In genomic region chr21:27429612-27430361, GRCh38 we compare ENCODE assay signal across 15 cellular contexts.
DNase-seq lines count a peak whose midpoint lies in the region; ATAC-seq, FAIRE-seq and TF ChIP-seq lines count a peak whose summit lies in the region.
"Had no signal": no experiment of that assay in that cellular context is flagged by ENCODE, and none has a peak within 500 bp of the region (broad histone marks: within the 10 kb centered on the region; RNA-seq: fewer than 3 reads in every experiment).

No MANE protein-coding gene starts in this region.

- H3K4me1 ChIP-seq in astrocyte (ENCODE audit: insufficient read depth, low read length) (no peaks in the 10 kb centered on the region), heart left ventricle (peaks cover 0 to 36% (median 13%) of the 10 kb centered on the region in 12 donors)
- no peaks in the 10 kb centered on the region for H3K4me1 ChIP-seq in naive thymus-derived CD4-positive, alpha-beta T cell (ENCODE audit: control insufficient read depth in 2 of 2, insufficient read depth in 2 of 2, low read length in 2 of 2)
- H3K4me1 ChIP-seq: left lung had no signal

- H3K9me3 ChIP-seq in astrocyte (ENCODE audit: insufficient read depth, low read depth, low read length): no peaks in the 10 kb centered on the region
- H3K9me3 ChIP-seq in heart left ventricle: peaks cover 0 to 7% (median 0%) of the 10 kb centered on the region in 12 donors
- no peaks in the 10 kb centered on the region for H3K9me3 ChIP-seq in naive thymus-derived CD4-positive, alpha-beta T cell (ENCODE audit: control insufficient read depth in 2 of 3, low read length in 3 of 3)

- H3K36me3 ChIP-seq in astrocyte (ENCODE audit: insufficient read depth, low read length): no peaks in the 10 kb centered on the region
- H3K36me3 ChIP-seq in heart left ventricle: no peaks in the 10 kb centered on the region
- H3K36me3 ChIP-seq in naive thymus-derived CD4-positive, alpha-beta T cell (ENCODE audit: control insufficient read depth in 2 of 3, insufficient read depth in 3 of 3, low read length in 3 of 3): no peaks in the 10 kb centered on the region
- H3K36me3 ChIP-seq: left lung had no signal

- no peaks in the 10 kb centered on the region for H3K36me3 Mint-ChIP-seq in astrocyte (ENCODE audit: low read depth, unreplicated experiment)
- no peaks in the 10 kb centered on the region for H3K36me3 Mint-ChIP-seq in naive thymus-derived CD4-positive, alpha-beta T cell
- H3K36me3 Mint-ChIP-seq: activated naive CD4-positive, alpha-beta T cell treated with anti-CD3 and anti-CD28 coated beads, Interleukin-2, amount 50 U/mL, for 24 hours had no signal

- no peaks in the 10 kb centered on the region for H3K27me3 ChIP-seq in astrocyte (ENCODE audit: insufficient read depth, low read length)
- no peaks in the 10 kb centered on the region for H3K27me3 ChIP-seq in heart left ventricle
- no peaks in the 10 kb centered on the region for H3K27me3 ChIP-seq in naive thymus-derived CD4-positive, alpha-beta T cell (ENCODE audit: control insufficient read depth in 2 of 2, insufficient read depth in 2 of 2, low read length in 2 of 2)
- H3K27me3 ChIP-seq: left lung had no signal

- H3K4me2 ChIP-seq in astrocyte (ENCODE audit: low read length): peak overlapping the region; percentile 20

- no peaks in the 10 kb centered on the region for H4K20me1 ChIP-seq in astrocyte (ENCODE audit: insufficient read depth, low read length)

- no peaks in the 10 kb centered on the region for H3K27me3 Mint-ChIP-seq in astrocyte (ENCODE audit: low read depth, unreplicated experiment)
- no peaks in the 10 kb centered on the region for H3K27me3 Mint-ChIP-seq in naive thymus-derived CD4-positive, alpha-beta T cell
- H3K27me3 Mint-ChIP-seq: activated naive CD4-positive, alpha-beta T cell treated with anti-CD3 and anti-CD28 coated beads, Interleukin-2, amount 50 U/mL, for 24 hours had no signal

- H2AFZ ChIP-seq in astrocyte (ENCODE audit: low read depth, low read length): no peak overlapping the region

- DNase-seq in AG20443 (ENCODE audit: low spot score): peak; percentile 52
- peak; percentile 51 for DNase-seq in astrocyte (ENCODE audit: low read depth)
- peak in 2 of 5 donors; percentile 26 to 28 for DNase-seq in heart left ventricle
- DNase-seq in skeletal muscle cell (ENCODE audit: low read depth): peak; percentile 92
- no peak for DNase-seq in naive thymus-derived CD4-positive, alpha-beta T cell
- no peak for DNase-seq in NCI-H2081 (lab: John Stamatoyannopoulos, UW)
- DNase-seq: left lung; NCI-H187 treated with DMSO at 0.1 percent for 48 hours; NCI-H774; stimulated activated CD4-positive, alpha-beta T cell treated with anti-CD3 and anti-CD28 coated beads, Interleukin-2, amount 100 ng/mL, for 24 hours had no signal

- POLR2A ChIA-PET in naive thymus-derived CD4-positive, alpha-beta T cell (lab: Charles Lee): no interaction called here

- peak; percentile 45 for FAIRE-seq in astrocyte (lab: Jason Lieb, UNC)
- FAIRE-seq: G401.6, GM18507 had no signal

- TF ChIP-seq CTCF in astrocyte (IDR thresholded peaks at IDR 0.05; ENCODE audit: insufficient read depth, low read depth, low read length) (no peak), heart left ventricle (IDR thresholded peaks at IDR 0.05) (no peak)

- WGBS in heart left ventricle, 4 donors: 25 to 40% (median 29%) methylated on average over 3 of the region's 3 CpGs

- ATAC-seq in heart left ventricle (peak; percentile 20 to 84 (median 57)), HG03175 (IDR thresholded peaks at IDR 0.05; ENCODE audit: unreplicated experiment) (no peak), HG02885 (IDR thresholded peaks at IDR 0.05; ENCODE audit: poor library complexity, unreplicated experiment) (no peak)
- ATAC-seq in naive thymus-derived CD4-positive, alpha-beta T cell: no peak
- ATAC-seq: left lung had no signal

- no peak for TF ChIP-seq POLR2A in heart left ventricle (IDR thresholded peaks at IDR 0.05)

- H3K4me1 Mint-ChIP-seq in astrocyte (ENCODE audit: low read depth, unreplicated experiment): peaks cover 19% of the 10 kb centered on the region
- no peaks in the 10 kb centered on the region for H3K4me1 Mint-ChIP-seq in naive thymus-derived CD4-positive, alpha-beta T cell
- H3K4me1 Mint-ChIP-seq: activated naive CD4-positive, alpha-beta T cell treated with anti-CD3 and anti-CD28 coated beads, Interleukin-2, amount 50 U/mL, for 24 hours had no signal

- CTCF ChIA-PET in naive thymus-derived CD4-positive, alpha-beta T cell (lab: Charles Lee): no interaction called here

- no peak overlapping the region for H3K4me3 Mint-ChIP-seq in astrocyte (ENCODE audit: unreplicated experiment)
- H3K4me3 Mint-ChIP-seq in naive thymus-derived CD4-positive, alpha-beta T cell: no peak overlapping the region
- H3K4me3 Mint-ChIP-seq: activated naive CD4-positive, alpha-beta T cell treated with anti-CD3 and anti-CD28 coated beads, Interleukin-2, amount 50 U/mL, for 24 hours had no signal

- H3K9me3 Mint-ChIP-seq in astrocyte (ENCODE audit: unreplicated experiment): no peaks in the 10 kb centered on the region
- peaks cover 0 to 14% (median 4%) of the 10 kb centered on the region in 11 donors for H3K9me3 Mint-ChIP-seq in naive thymus-derived CD4-positive, alpha-beta T cell

- peak overlapping the region; percentile 43 for H3K27ac ChIP-seq in astrocyte (ENCODE audit: low read depth, low read length)
- peak overlapping the region; percentile 30 to 79 (median 56) for H3K27ac ChIP-seq in heart left ventricle
- no peak overlapping the region for H3K27ac ChIP-seq in naive thymus-derived CD4-positive, alpha-beta T cell (ENCODE audit: low read depth, low read length)
- H3K27ac ChIP-seq: left lung had no signal

- no peak overlapping the region for H3K4me3 ChIP-seq in astrocyte (ENCODE audit: insufficient read depth, low read depth, low read length)
- H3K4me3 ChIP-seq in heart left ventricle: no peak overlapping the region
- no peak overlapping the region for H3K4me3 ChIP-seq in skeletal muscle cell (ENCODE audit: low read depth, low read length)
- H3K4me3 ChIP-seq in naive thymus-derived CD4-positive, alpha-beta T cell (ENCODE audit: low read length): no peak overlapping the region
- H3K4me3 ChIP-seq: left lung had no signal

- intact Hi-C loops in heart left ventricle (cut with DNase I): loop anchor here in 2 of 10 donors (10.0 kb wide), 3 partner anchors 55 to 465 kb away; partner anchors contain the start of gene ADAMTS5 (in 1 of the 2)
- intact Hi-C loops in naive thymus-derived CD4-positive, alpha-beta T cell (cut with micrococcal nuclease): no loop called here

- no peaks in the 10 kb centered on the region for H3K79me2 ChIP-seq in astrocyte (ENCODE audit: insufficient read depth, low read length)

- H3K27ac Mint-ChIP-seq in astrocyte (ENCODE audit: unreplicated experiment): peak overlapping the region; percentile 22
- no peak overlapping the region for H3K27ac Mint-ChIP-seq in naive thymus-derived CD4-positive, alpha-beta T cell
- H3K27ac Mint-ChIP-seq: activated naive CD4-positive, alpha-beta T cell treated with anti-CD3 and anti-CD28 coated beads, Interleukin-2, amount 50 U/mL, for 24 hours had no signal

- no peak overlapping the region for H3K9ac ChIP-seq in astrocyte (ENCODE audit: low read length)

Comparison
In these comparisons a context has a peak if more than half of its experiments do, and no peak if none do; other contexts are left out.
1. DNase-seq: peak in AG20443 (single experiment), astrocyte (single experiment) and skeletal muscle cell (single experiment); none in naive thymus-derived CD4-positive, alpha-beta T cell (0 of 9) and NCI-H2081 (0 of 2).
2. ATAC-seq: peak in heart left ventricle (4 of 4); none in naive thymus-derived CD4-positive, alpha-beta T cell (single experiment), HG03175 (single experiment) and HG02885 (single experiment).